In genomic region chr9:79639354-79639753, GRCh38 we compare ENCODE assay signal across 27 cellular contexts.
DNase-seq lines count a peak whose midpoint lies in the region; ATAC-seq and TF ChIP-seq lines count a peak whose summit lies in the region.
"Had no signal": no experiment of that assay in that cellular context is flagged by ENCODE, and none has a peak within 500 bp of the region (broad histone marks: within the 10 kb centered on the region; RNA-seq: fewer than 3 reads in every experiment).

No MANE protein-coding gene starts in this region.

- no peaks in the 10 kb centered on the region for H3K27me3 ChIP-seq in foreskin keratinocyte
- H3K27me3 ChIP-seq: upper lobe of right lung had no signal

- H3K4me1 ChIP-seq in foreskin keratinocyte: peaks cover 4% of the 10 kb centered on the region
- H3K4me1 ChIP-seq: upper lobe of right lung had no signal

- H3K27ac ChIP-seq in foreskin keratinocyte (no peak overlapping the region), coronary artery (no peak overlapping the region)
- H3K27ac ChIP-seq: skin epidermis, upper lobe of right lung had no signal

- H3K9me3 Mint-ChIP-seq in activated CD8-positive, alpha-beta memory T cell treated with anti-CD3 and anti-CD28 coated beads, Interleukin-2, amount 10 ng/mL, durations not matched to agents 7 days and 5 days (ENCODE audit: low read depth): peaks cover 8% of the 10 kb centered on the region

- H3K4me1 Mint-ChIP-seq in activated CD8-positive, alpha-beta memory T cell treated with anti-CD3 and anti-CD28 coated beads, Interleukin-2, amount 10 ng/mL, durations not matched to agents 7 days and 5 days: peaks cover 37% of the 10 kb centered on the region
- H3K4me1 Mint-ChIP-seq: H9 had no signal

- no peak overlapping the region for H3K4me3 ChIP-seq in coronary artery
- H3K4me3 ChIP-seq: skin epidermis, upper lobe of right lung had no signal

- CTCF ChIA-PET in activated CD8-positive, alpha-beta memory T cell treated with anti-CD3 and anti-CD28 coated beads, Interleukin-2, amount 10 ng/mL, durations not matched to agents 7 days and 5 days (lab: Charles Lee): no interaction called here

- H3K27me3 Mint-ChIP-seq in activated CD8-positive, alpha-beta memory T cell treated with anti-CD3 and anti-CD28 coated beads, Interleukin-2, amount 10 ng/mL, durations not matched to agents 7 days and 5 days: no peaks in the 10 kb centered on the region
- H3K27me3 Mint-ChIP-seq: activated B cell treated with CpG ODN at 0.5 μM for 24 hours, memory B cell had no signal

- peak; percentile 33 for DNase-seq in A172 (ENCODE audit: low spot score)
- DNase-seq in HT1080 (ENCODE audit: low read depth): peak; percentile 10
- peak; percentile 40 to 63 for DNase-seq in foreskin keratinocyte
- no peak for DNase-seq in coronary artery (ENCODE audit: low spot score)
- DNase-seq in activated CD8-positive, alpha-beta memory T cell treated with anti-CD3 and anti-CD28 coated beads, Interleukin-2, amount 10 ng/mL, durations not matched to agents 7 days and 5 days: no peak
- no peak for DNase-seq in NCI-H1694 treated with DMSO at 0.1 percent for 48 hours (lab: John Stamatoyannopoulos, UW)
- DNase-seq: activated B cell treated with CpG ODN at 0.5 μM for 24 hours; activated T-cell treated with anti-CD3 and anti-CD28 coated beads, Interleukin-2, amount 50 U/mL, for 48 hours; AML-193; CD8-positive, alpha-beta T cell; H9; hippocampal formation; Karpas-422; MV-4-11; NCI-H1436; NCI-H2107; NCI-H446; NCI-H774; nephron progenitor cell; stimulated activated naive CD4-positive, alpha-beta T cell; upper lobe of right lung had no signal

- H3K4me3 Mint-ChIP-seq in activated CD8-positive, alpha-beta memory T cell treated with anti-CD3 and anti-CD28 coated beads, Interleukin-2, amount 10 ng/mL, durations not matched to agents 7 days and 5 days: no peak overlapping the region
- H3K4me3 Mint-ChIP-seq: activated B cell treated with CpG ODN at 0.5 μM for 24 hours, H9, memory B cell, nephron progenitor cell had no signal

- TF ChIP-seq CTCF in foreskin keratinocyte (conservative IDR thresholded peaks at IDR 0.05) (no peak), coronary artery (IDR thresholded peaks at IDR 0.05) (no peak)

- no peak overlapping the region for H3K27ac Mint-ChIP-seq in activated CD8-positive, alpha-beta memory T cell treated with anti-CD3 and anti-CD28 coated beads, Interleukin-2, amount 10 ng/mL, durations not matched to agents 7 days and 5 days
- H3K27ac Mint-ChIP-seq: activated B cell treated with CpG ODN at 0.5 μM for 24 hours; CD8-positive, alpha-beta T cell; H9; memory B cell; nephron progenitor cell had no signal

- peak; percentile 37; the same call in 1 of the 3 replicates for ATAC-seq in SK-N-SH treated with all-trans-retinoic acid at 6 μM for 48 hours
- ATAC-seq in foreskin keratinocyte: peak; percentile 98
- ATAC-seq in activated CD8-positive, alpha-beta memory T cell treated with anti-CD3 and anti-CD28 coated beads, Interleukin-2, amount 10 ng/mL, durations not matched to agents 7 days and 5 days: no peak
- ATAC-seq in GM19463 (IDR thresholded peaks at IDR 0.05; ENCODE audit: unreplicated experiment): no peak
- ATAC-seq: CD8-positive, alpha-beta T cell; HepG2; left lobe of liver; upper lobe of right lung had no signal

- H3K36me3 Mint-ChIP-seq in activated CD8-positive, alpha-beta memory T cell treated with anti-CD3 and anti-CD28 coated beads, Interleukin-2, amount 10 ng/mL, durations not matched to agents 7 days and 5 days: peaks cover 54% of the 10 kb centered on the region

TF ChIP-seq in SK-N-SH treated with all-trans-retinoic acid at 6 μM for 48 hours, 23 proteins besides CTCF, POLR2A, EP300 and RAD21:
- TF ChIP-seq PPARA (CRISPR knock-in tag; IDR thresholded peaks at IDR 0.05; ENCODE audit: borderline replicate concordance) (no peak), ISL1 (CRISPR knock-in tag; IDR thresholded peaks at IDR 0.05) (no peak), SNAI2 (CRISPR knock-in tag; IDR thresholded peaks at IDR 0.05) (no peak), CSDC2 (CRISPR knock-in tag; IDR thresholded peaks at IDR 0.05) (no peak), RARB (CRISPR knock-in tag; IDR thresholded peaks at IDR 0.05) (no peak), TOX (CRISPR knock-in tag; IDR thresholded peaks at IDR 0.05; ENCODE audit: borderline replicate concordance) (no peak), TCF4 (CRISPR knock-in tag; IDR thresholded peaks at IDR 0.05; ENCODE audit: borderline replicate concordance) (no peak), ZNF70 (CRISPR knock-in tag; IDR thresholded peaks at IDR 0.05) (no peak), POU6F1 (CRISPR knock-in tag; IDR thresholded peaks at IDR 0.05; ENCODE audit: borderline replicate concordance, low read depth) (no peak), ZNF565 (CRISPR knock-in tag; conservative IDR thresholded peaks at IDR 0.05; ENCODE audit: low read depth) (no peak), ZFP3 (CRISPR knock-in tag; IDR thresholded peaks at IDR 0.05) (no peak), GLIS3 (CRISPR knock-in tag; IDR thresholded peaks at IDR 0.05) (no peak), OSR1 (CRISPR knock-in tag; IDR thresholded peaks at IDR 0.05) (no peak), CREB5 (CRISPR knock-in tag; IDR thresholded peaks at IDR 0.05; ENCODE audit: low read depth) (no peak), TSHZ2 (CRISPR knock-in tag; IDR thresholded peaks at IDR 0.05) (no peak), PATZ1 (CRISPR knock-in tag; IDR thresholded peaks at IDR 0.05; ENCODE audit: borderline replicate concordance) (no peak), ZNF8 (CRISPR knock-in tag; IDR thresholded peaks at IDR 0.05) (no peak), ZFP30 (CRISPR knock-in tag; IDR thresholded peaks at IDR 0.05) (no peak), ESRRG (CRISPR knock-in tag; IDR thresholded peaks at IDR 0.05) (no peak)

Comparison
In these comparisons a context has a peak if more than half of its experiments do, and no peak if none do; other contexts are left out.
1. DNase-seq: peak in A172 (single experiment), HT1080 (single experiment) and foreskin keratinocyte (2 of 2); none in coronary artery (single experiment), activated CD8-positive, alpha-beta memory T cell treated with anti-CD3 and anti-CD28 coated beads, Interleukin-2, amount 10 ng/mL, durations not matched to agents 7 days and 5 days (single experiment) and NCI-H1694 treated with DMSO at 0.1 percent for 48 hours (single experiment).
2. ATAC-seq: peak in SK-N-SH treated with all-trans-retinoic acid at 6 μM for 48 hours (single experiment) and foreskin keratinocyte (single experiment); none in activated CD8-positive, alpha-beta memory T cell treated with anti-CD3 and anti-CD28 coated beads, Interleukin-2, amount 10 ng/mL, durations not matched to agents 7 days and 5 days (single experiment) and GM19463 (single experiment).